ENCODE assay signal across 8 cellular contexts in the genomic region with DNA sequence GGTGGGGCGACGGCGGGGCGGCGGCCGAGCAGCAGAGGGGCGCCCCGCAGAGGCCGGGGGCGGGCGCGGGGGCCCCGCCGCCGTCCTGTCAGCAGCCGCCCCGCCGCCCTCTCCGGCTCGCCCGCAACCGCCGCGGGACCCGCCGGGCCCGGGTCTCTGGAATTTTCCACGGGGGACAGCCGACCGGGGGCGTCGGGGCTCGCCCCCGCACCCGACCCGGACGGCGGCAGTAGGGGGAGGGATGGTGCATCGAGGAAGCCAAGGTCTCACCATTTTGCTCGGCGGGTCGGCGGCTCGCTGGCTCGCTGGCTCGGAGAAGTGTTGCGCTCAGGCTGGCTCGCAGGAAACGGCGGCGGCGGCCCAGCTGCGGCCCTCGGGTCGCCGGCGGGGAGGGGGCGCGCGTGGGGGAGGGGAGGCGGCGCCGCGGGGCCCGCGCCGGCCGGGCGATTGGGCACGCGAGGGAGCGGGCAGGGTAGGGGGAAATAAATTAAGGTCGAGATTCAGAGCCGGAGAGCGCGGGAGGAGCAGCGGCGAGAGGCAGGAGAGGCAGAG. TPM values are rescaled to one million over a fixed set of nuclear protein-coding genes. Genes with fewer than 3 reads are reported as not detected.
DNase-seq lines count a peak whose midpoint lies in the region; ATAC-seq and TF ChIP-seq lines count a peak whose summit lies in the region.

No MANE protein-coding gene starts in this region.

- 0% methylated on average over 7 to 10 of the region's 78 CpGs for WGBS in esophagus squamous epithelium, 2 donors

- H3K4me3 ChIP-seq in esophagus squamous epithelium (peak overlapping the region; percentile 81 to 95 (median 90)), neutrophil (ENCODE audit: low read depth in 1 of 2, low read length in 1 of 2) (peak overlapping the region; percentile 74 to 87), tibial artery (peak overlapping the region; percentile 75 to 88)

- intact Hi-C loops in esophagus squamous epithelium (cut with DNase I) (no loop called here), tibial artery (cut with DNase I; ENCODE audit: low total_unique reads) (no loop called here)

- DNase-seq in CD1c-positive myeloid dendritic cell (ENCODE audit: extremely low spot score): peak; percentile 43
- peak; percentile 57 for DNase-seq in GM20000 (ENCODE audit: low spot score)
- DNase-seq in activated T-cell treated with anti-CD3 and anti-CD28 coated beads, Interleukin-2, amount 50 U/mL, for 1 hour: peak; percentile 66
- no peak for DNase-seq in esophagus squamous epithelium (lab: John Stamatoyannopoulos, UW)
- peak in 1 of 2 donors; percentile 19 for DNase-seq in tibial artery

- TF ChIP-seq EP300 in Ishikawa (IDR thresholded peaks at IDR 0.05; ENCODE audit: borderline replicate concordance): no peak

- H3K27me3 ChIP-seq in esophagus squamous epithelium (no peaks in the 10 kb centered on the region), neutrophil (no peaks in the 10 kb centered on the region), tibial artery (no peaks in the 10 kb centered on the region)

- ATAC-seq in HG03095 (IDR thresholded peaks at IDR 0.05; ENCODE audit: unreplicated experiment): no peak

- peak overlapping the region; percentile 98 to 100 (median 100) for H3K27ac ChIP-seq in esophagus squamous epithelium
- peak overlapping the region; percentile 99 for H3K27ac ChIP-seq in neutrophil
- H3K27ac ChIP-seq in tibial artery: peak overlapping the region; percentile 94 to 96

- TF ChIP-seq RAD21 in Ishikawa (IDR thresholded peaks at IDR 0.05; ENCODE audit: low read depth): no peak

- no peaks in the 10 kb centered on the region for H3K9me3 ChIP-seq in esophagus squamous epithelium
- H3K9me3 ChIP-seq in neutrophil: no peaks in the 10 kb centered on the region
- H3K9me3 ChIP-seq in tibial artery: no peaks in the 10 kb centered on the region

- TF ChIP-seq CTCF in GM20000 (IDR thresholded peaks at IDR 0.05; ENCODE audit: extremely low read depth, missing control alignments): no peak
- TF ChIP-seq CTCF in esophagus squamous epithelium (IDR thresholded peaks at IDR 0.05): no peak
- no peak for TF ChIP-seq CTCF in neutrophil (IDR thresholded peaks at IDR 0.05)
- TF ChIP-seq CTCF in tibial artery (IDR thresholded peaks at IDR 0.05): no peak

- H3K4me1 ChIP-seq in esophagus squamous epithelium: peaks cover 11 to 63% (median 39%) of the 10 kb centered on the region in 3 donors
- peaks cover 61 to 67% of the 10 kb centered on the region in 2 experiments for H3K4me1 ChIP-seq in neutrophil (ENCODE audit: control insufficient read depth in 1 of 2, insufficient read depth in 1 of 2, low read depth in 1 of 2, low read length in 1 of 2)
- H3K4me1 ChIP-seq in tibial artery: peaks cover 0 to 45% (median 29%) of the 10 kb centered on the region in 4 donors

- no peak for TF ChIP-seq POLR2A in esophagus squamous epithelium (IDR thresholded peaks at IDR 0.05)

- no peaks in the 10 kb centered on the region for H3K36me3 ChIP-seq in esophagus squamous epithelium
- no peaks in the 10 kb centered on the region for H3K36me3 ChIP-seq in neutrophil
- H3K36me3 ChIP-seq in tibial artery: no peaks in the 10 kb centered on the region

TF ChIP-seq in Ishikawa, 13 proteins besides CTCF, POLR2A, EP300 and RAD21:
- TF ChIP-seq TCF12 (IDR thresholded peaks at IDR 0.05; ENCODE audit: low read depth): no peak
- TF ChIP-seq, protein P1, sequence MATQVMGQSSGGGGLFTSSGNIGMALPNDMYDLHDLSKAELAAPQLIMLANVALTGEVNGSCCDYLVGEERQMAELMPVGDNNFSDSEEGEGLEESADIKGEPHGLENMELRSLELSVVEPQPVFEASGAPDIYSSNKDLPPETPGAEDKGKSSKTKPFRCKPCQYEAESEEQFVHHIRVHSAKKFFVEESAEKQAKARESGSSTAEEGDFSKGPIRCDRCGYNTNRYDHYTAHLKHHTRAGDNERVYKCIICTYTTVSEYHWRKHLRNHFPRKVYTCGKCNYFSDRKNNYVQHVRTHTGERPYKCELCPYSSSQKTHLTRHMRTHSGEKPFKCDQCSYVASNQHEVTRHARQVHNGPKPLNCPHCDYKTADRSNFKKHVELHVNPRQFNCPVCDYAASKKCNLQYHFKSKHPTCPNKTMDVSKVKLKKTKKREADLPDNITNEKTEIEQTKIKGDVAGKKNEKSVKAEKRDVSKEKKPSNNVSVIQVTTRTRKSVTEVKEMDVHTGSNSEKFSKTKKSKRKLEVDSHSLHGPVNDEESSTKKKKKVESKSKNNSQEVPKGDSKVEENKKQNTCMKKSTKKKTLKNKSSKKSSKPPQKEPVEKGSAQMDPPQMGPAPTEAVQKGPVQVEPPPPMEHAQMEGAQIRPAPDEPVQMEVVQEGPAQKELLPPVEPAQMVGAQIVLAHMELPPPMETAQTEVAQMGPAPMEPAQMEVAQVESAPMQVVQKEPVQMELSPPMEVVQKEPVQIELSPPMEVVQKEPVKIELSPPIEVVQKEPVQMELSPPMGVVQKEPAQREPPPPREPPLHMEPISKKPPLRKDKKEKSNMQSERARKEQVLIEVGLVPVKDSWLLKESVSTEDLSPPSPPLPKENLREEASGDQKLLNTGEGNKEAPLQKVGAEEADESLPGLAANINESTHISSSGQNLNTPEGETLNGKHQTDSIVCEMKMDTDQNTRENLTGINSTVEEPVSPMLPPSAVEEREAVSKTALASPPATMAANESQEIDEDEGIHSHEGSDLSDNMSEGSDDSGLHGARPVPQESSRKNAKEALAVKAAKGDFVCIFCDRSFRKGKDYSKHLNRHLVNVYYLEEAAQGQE (IDR thresholded peaks at IDR 0.05; ENCODE audit: low read depth): no peak
- no peak for TF ChIP-seq NFIC (IDR thresholded peaks at IDR 0.05)
- TF ChIP-seq ZBTB7A (IDR thresholded peaks at IDR 0.05; ENCODE audit: low read depth): 0 out of 2 replicates have a peak, but pooled peaks have one; percentile 8

RNA-seq across cellular contexts. Expression of a gene that starts 0.4 kb away (rescaled TPM):
- 10 to 100 TPM; 25.8 to 32.7 (median 28.2) TPM for total RNA-seq in esophagus squamous epithelium
